ENCODE assay signal across 8 cellular contexts in the genomic region with DNA sequence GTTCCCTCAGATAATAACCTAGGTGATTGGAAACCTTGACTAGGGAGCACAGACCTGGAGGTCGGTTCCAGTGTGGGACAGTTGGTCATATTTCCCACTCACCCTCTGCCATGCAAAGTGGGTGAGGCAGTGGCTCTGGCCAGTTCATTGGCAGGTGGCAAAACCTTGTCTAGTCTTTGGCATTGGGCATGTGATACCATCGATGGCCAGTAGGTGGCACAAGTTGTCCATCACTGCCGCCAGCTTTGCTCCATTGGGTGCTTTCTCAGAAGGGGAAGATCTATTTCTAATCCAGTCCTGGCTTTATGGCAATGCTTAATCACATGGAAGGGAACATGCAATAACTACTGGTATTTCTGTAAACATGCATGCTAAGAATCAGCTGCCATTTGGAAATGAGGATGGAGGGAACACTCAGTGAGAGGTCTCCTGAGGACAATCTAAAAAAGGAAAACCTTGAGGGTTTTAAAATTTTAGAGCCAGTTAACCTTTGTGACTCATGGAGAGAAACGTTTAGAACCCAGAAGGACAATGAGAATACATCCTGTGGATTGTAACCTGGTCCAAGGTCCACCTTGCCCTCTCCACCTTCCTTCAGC.
DNase-seq lines count a peak whose midpoint lies in the region; ATAC-seq, FAIRE-seq and TF ChIP-seq lines count a peak whose summit lies in the region.
"Not testable (repeated sequence)": the region's sequence is repeated elsewhere in the genome, so short reads cannot be mapped to it uniquely, and the experiment has no call there.

No MANE protein-coding gene starts in this region.

- BruUV-seq in A673 (replicated peaks; lab: Mats Ljungman, UMichigan): not testable (repeated sequence)

- not testable (repeated sequence) for H3K9ac ChIP-seq in OCI-LY1 (ENCODE audit: low read length)

- not testable (repeated sequence) for H3K27ac ChIP-seq in A673 (ENCODE audit: low read depth, low read length, poor library complexity, severe bottlenecking); OCI-LY1 (ENCODE audit: low read depth, low read length, poor library complexity, severe bottlenecking)

- H3K36me3 ChIP-seq in A673 (ENCODE audit: insufficient read depth, low read length, poor library complexity, severe bottlenecking); OCI-LY1 (ENCODE audit: insufficient read depth, low read length); kidney epithelial cell (ENCODE audit: control insufficient read depth, insufficient read depth, low read length): not testable (repeated sequence)

- H3K9me3 ChIP-seq in A673 (ENCODE audit: low read depth, low read length, poor library complexity, severe bottlenecking); OCI-LY1 (ENCODE audit: low read length): not testable (repeated sequence)

- H3K4me1 ChIP-seq in A673 (ENCODE audit: insufficient read depth, low read length, poor library complexity, severe bottlenecking): not testable (repeated sequence)
- peaks cover 12% of the 10 kb centered on the region for H3K4me1 ChIP-seq in OCI-LY1 (ENCODE audit: insufficient read depth, low read length, severe bottlenecking)

- not testable (repeated sequence) for H3K27me3 Mint-ChIP-seq in progenitor cell of endocrine pancreas

- not testable (repeated sequence) for H3K9me2 ChIP-seq in OCI-LY1 (ENCODE audit: low read depth, low read length)

- CTCF ChIA-PET in A673 (lab: Charles Lee): not testable (repeated sequence)

- H3K4me2 ChIP-seq in OCI-LY1 (ENCODE audit: low read length): not testable (repeated sequence)

- TF ChIP-seq CTCF in A673 (conservative IDR thresholded peaks at IDR 0.05; ENCODE audit: low read depth, low read length): peak; percentile 43
- peak; percentile 36; the same call in 1 of the 2 replicates for TF ChIP-seq CTCF in OCI-LY1 (IDR thresholded peaks at IDR 0.05; ENCODE audit: low read length)
- peak; percentile 40 for TF ChIP-seq CTCF in epithelial cell of proximal tubule (conservative IDR thresholded peaks at IDR 0.05; ENCODE audit: low read depth, low read length)
- peak; percentile 16 for TF ChIP-seq CTCF in kidney epithelial cell (IDR thresholded peaks at IDR 0.05; ENCODE audit: insufficient read depth, low read length, poor library complexity, severe bottlenecking)
- TF ChIP-seq CTCF in progenitor cell of endocrine pancreas (IDR thresholded peaks at IDR 0.05; ENCODE audit: unreplicated experiment): peak; percentile 52

- not testable (repeated sequence) for H3K27ac Mint-ChIP-seq in progenitor cell of endocrine pancreas

- H3K27me3 ChIP-seq in A673 (replicated peaks; ENCODE audit: insufficient read depth, low read depth, low read length, poor library complexity); OCI-LY1 (ENCODE audit: insufficient read depth, low read length); kidney epithelial cell (ENCODE audit: control insufficient read depth, insufficient read depth, low read length): not testable (repeated sequence)

- H3K79me2 ChIP-seq in OCI-LY1 (ENCODE audit: insufficient read depth, low read length): not testable (repeated sequence)

- H3K36me3 Mint-ChIP-seq in progenitor cell of endocrine pancreas (ENCODE audit: insufficient read depth): not testable (repeated sequence)

- H4K20me1 ChIP-seq in OCI-LY1 (ENCODE audit: insufficient read depth, low read length): not testable (repeated sequence)

- H2AFZ ChIP-seq in OCI-LY1 (ENCODE audit: low read length): not testable (repeated sequence)

- H3K4me1 Mint-ChIP-seq in progenitor cell of endocrine pancreas (ENCODE audit: low read depth): not testable (repeated sequence)

- not testable (repeated sequence) for H3K9me3 Mint-ChIP-seq in progenitor cell of endocrine pancreas (ENCODE audit: low read depth)

- ATAC-seq in HG02610 (IDR thresholded peaks at IDR 0.05; ENCODE audit: unreplicated experiment): peak; percentile 61

- DNase-seq in A673 (ENCODE audit: low spot score); GM18507 (ENCODE audit: extremely low spot score, insufficient read length, low read depth); epithelial cell of proximal tubule (ENCODE audit: low read depth); kidney epithelial cell (ENCODE audit: low read depth); progenitor cell of endocrine pancreas (ENCODE audit: low spot score, unreplicated experiment): not testable (repeated sequence)
- peak; percentile 7 for DNase-seq in activated naive CD4-positive, alpha-beta T cell treated with Interleukin-2 at 50 U/mL for 16 hours

- not testable (repeated sequence) for H3K4me3 ChIP-seq in A673 (ENCODE audit: low read depth, low read length, poor library complexity, severe bottlenecking); OCI-LY1 (ENCODE audit: low read depth, low read length, poor library complexity, severe bottlenecking); epithelial cell of proximal tubule (ENCODE audit: low read depth, low read length); kidney epithelial cell (ENCODE audit: low read depth, low read length)

- H3K4me3 Mint-ChIP-seq in progenitor cell of endocrine pancreas (ENCODE audit: low read depth): not testable (repeated sequence)

- POLR2A ChIA-PET in A673 (lab: Charles Lee; ENCODE audit: low non-redundant PET): not testable (repeated sequence)

- intact Hi-C loops in A673 (cut with micrococcal nuclease; ENCODE audit: unreplicated experiment): not testable (repeated sequence)

- FAIRE-seq in GM18507 (lab: Jason Lieb, UNC): peak; percentile 90

- H3F3A ChIP-seq in OCI-LY1 (ENCODE audit: insufficient read depth, low read length): not testable (repeated sequence)
